Comparison of ENCODE assay signal across 9 cellular contexts in genomic region chr3:64489361-64490044, GRCh38.
DNase-seq lines count a peak whose midpoint lies in the region; ATAC-seq and TF ChIP-seq lines count a peak whose summit lies in the region.
"Had no signal": no experiment of that assay in that cellular context is flagged by ENCODE, and none has a peak within 500 bp of the region (broad histone marks: within the 10 kb centered on the region; RNA-seq: fewer than 3 reads in every experiment).

No MANE protein-coding gene starts in this region.

- peaks cover 58% of the 10 kb centered on the region for H3K4me1 Mint-ChIP-seq in endodermal cell
- peaks cover 0 to 4% (median 0%) of the 10 kb centered on the region in 4 donors for H3K4me1 Mint-ChIP-seq in naive thymus-derived CD8-positive, alpha-beta T cell

- H3K36me3 ChIP-seq in endodermal cell (ENCODE audit: control insufficient read depth, insufficient read depth, low read length) (no peaks in the 10 kb centered on the region), neural cell (ENCODE audit: insufficient read depth, low read length) (no peaks in the 10 kb centered on the region), brain microvascular endothelial cell (replicated peaks) (no peaks in the 10 kb centered on the region)

- in situ Hi-C loops in brain microvascular endothelial cell (cut with HindIII; ENCODE audit: low pct_ligation_motif_present, low sequenced_read_pairs) = no loop called here

- no peaks in the 10 kb centered on the region for H3K9me3 Mint-ChIP-seq in endodermal cell
- H3K9me3 Mint-ChIP-seq in naive thymus-derived CD8-positive, alpha-beta T cell = no peaks in the 10 kb centered on the region

- TF ChIP-seq CTCF in endodermal cell (conservative IDR thresholded peaks at IDR 0.05) (no peak), neural cell (IDR thresholded peaks at IDR 0.05; ENCODE audit: poor library complexity, severe bottlenecking) (no peak), brain microvascular endothelial cell (IDR thresholded peaks at IDR 0.05; ENCODE audit: low read depth, low read length, missing control alignments) (no peak)

- TF ChIP-seq EP300 in neural cell (conservative IDR thresholded peaks at IDR 0.05; ENCODE audit: poor library complexity, severe bottlenecking) = peak; percentile 44

- H2AFZ ChIP-seq in neural cell (ENCODE audit: low read depth, low read length) = peak overlapping the region; percentile 56

- H3K4me2 ChIP-seq in neural cell (ENCODE audit: low read length) = peak overlapping the region; percentile 76

- POLR2A ChIA-PET in naive thymus-derived CD8-positive, alpha-beta T cell (lab: Charles Lee) = no interaction called here

- no peaks in the 10 kb centered on the region for H3K9me3 ChIP-seq in endodermal cell (ENCODE audit: control insufficient read depth, low read length)
- H3K9me3 ChIP-seq in neural cell (ENCODE audit: low read length) = no peaks in the 10 kb centered on the region

- 21 to 50% methylated on average over 6 to 23 of the region's 23 CpGs for WGBS in endodermal cell (ENCODE audit: insufficient coverage in 1 of 2, insufficient read length in 1 of 2), 2 experiments

- peak overlapping the region; percentile 62 for H3K27ac ChIP-seq in endodermal cell (ENCODE audit: low read depth, low read length)
- H3K27ac ChIP-seq in neural cell (ENCODE audit: low read length) = peak overlapping the region; percentile 97
- no peak overlapping the region for H3K27ac ChIP-seq in brain microvascular endothelial cell

- no peaks in the 10 kb centered on the region for H3F3A ChIP-seq in neural cell (ENCODE audit: insufficient read depth, low read length, poor library complexity, severe bottlenecking)

- no peak overlapping the region for H3K9ac ChIP-seq in endodermal cell (ENCODE audit: extremely low read depth, low read length, poor library complexity, severe bottlenecking)
- H3K9ac ChIP-seq in neural cell (ENCODE audit: low read length) = peak overlapping the region; percentile 74

- peak overlapping the region; percentile 43 for H3K4me3 Mint-ChIP-seq in endodermal cell
- no peak overlapping the region for H3K4me3 Mint-ChIP-seq in naive thymus-derived CD8-positive, alpha-beta T cell

- peaks cover 4% of the 10 kb centered on the region for H3K27me3 Mint-ChIP-seq in endodermal cell (ENCODE audit: insufficient read depth)
- H3K27me3 Mint-ChIP-seq in naive thymus-derived CD8-positive, alpha-beta T cell = peaks cover 35 to 86% (median 56%) of the 10 kb centered on the region in 5 donors

- H3K36me3 Mint-ChIP-seq in endodermal cell (ENCODE audit: low read depth) = no peaks in the 10 kb centered on the region
- no peaks in the 10 kb centered on the region for H3K36me3 Mint-ChIP-seq in naive thymus-derived CD8-positive, alpha-beta T cell

- H3K27me3 ChIP-seq in endodermal cell (ENCODE audit: control insufficient read depth, insufficient read depth, low read length, poor library complexity, severe bottlenecking) (no peaks in the 10 kb centered on the region), neural cell (ENCODE audit: insufficient read depth, low read depth, low read length) (no peaks in the 10 kb centered on the region), brain microvascular endothelial cell (replicated peaks) (peaks cover 6% of the 10 kb centered on the region)

- no peak for ATAC-seq in GM21786 (IDR thresholded peaks at IDR 0.05; ENCODE audit: unreplicated experiment)
- no peak for ATAC-seq in HG02642 (IDR thresholded peaks at IDR 0.05; ENCODE audit: poor library complexity, unreplicated experiment)
- ATAC-seq in naive thymus-derived CD8-positive, alpha-beta T cell = no peak

- no peaks in the 10 kb centered on the region for H3K9me2 ChIP-seq in neural cell (ENCODE audit: insufficient read depth, low read length)

- no peaks in the 10 kb centered on the region for H3K79me2 ChIP-seq in neural cell (replicated peaks; ENCODE audit: insufficient read depth, low read length)

- no peaks in the 10 kb centered on the region for H4K20me1 ChIP-seq in neural cell (ENCODE audit: insufficient read depth)

- H3K4me3 ChIP-seq in endodermal cell (ENCODE audit: low read length) (peak overlapping the region; percentile 47), neural cell (ENCODE audit: low read length) (peak overlapping the region; percentile 55), brain microvascular endothelial cell (ENCODE audit: low read depth, low read length) (no peak overlapping the region)

- DNase-seq in DMS153 (lab: John Stamatoyannopoulos, UW) (peak; percentile 53), NCI-H2107 treated with DMSO at 0.1 percent for 48 hours (lab: John Stamatoyannopoulos, UW; ENCODE audit: unreplicated experiment) (peak; percentile 11), endodermal cell (peak; percentile 96), brain microvascular endothelial cell (no peak)
- no peak for DNase-seq in naive thymus-derived CD8-positive, alpha-beta T cell
- DNase-seq: activated CD4-positive, CD25-positive, alpha-beta regulatory T cell treated with anti-CD3 and anti-CD28 coated beads, Interleukin-2, amount 50 U/mL, for 72 hours had no signal

- peaks cover 29% of the 10 kb centered on the region for H3K4me1 ChIP-seq in endodermal cell (ENCODE audit: control insufficient read depth, insufficient read depth, low read length)

- H3K27ac Mint-ChIP-seq in endodermal cell = peak overlapping the region; percentile 74
- H3K27ac Mint-ChIP-seq in naive thymus-derived CD8-positive, alpha-beta T cell = no peak overlapping the region

- TF ChIP-seq RAD21 in neural cell (conservative IDR thresholded peaks at IDR 0.05) = peak; percentile 34

TF ChIP-seq in neural cell, 6 proteins besides CTCF, POLR2A, EP300 and RAD21:
- TF ChIP-seq SMC3 (conservative IDR thresholded peaks at IDR 0.05; ENCODE audit: poor library complexity) = peak; percentile 26
- peak; percentile 25 for TF ChIP-seq MXI1 (conservative IDR thresholded peaks at IDR 0.05; ENCODE audit: poor library complexity, severe bottlenecking)
- TF ChIP-seq EZH2 (IDR thresholded peaks at IDR 0.05; ENCODE audit: borderline replicate concordance, insufficient read depth, low read length, poor library complexity, severe bottlenecking) = no peak
- peak; percentile 63 for TF ChIP-seq POLR2AphosphoS5 (IDR thresholded peaks at IDR 0.05)
- TF ChIP-seq REST (IDR thresholded peaks at IDR 0.05; ENCODE audit: borderline replicate concordance) = peak; percentile 55
- TF ChIP-seq TAF1 (IDR thresholded peaks at IDR 0.05; ENCODE audit: low read depth) = no peak

Comparison
In these comparisons a context has a peak if more than half of its experiments do, and no peak if none do; other contexts are left out.
1. DNase-seq: peak in DMS153 (single experiment), NCI-H2107 treated with DMSO at 0.1 percent for 48 hours (single experiment) and endodermal cell (single experiment); none in naive thymus-derived CD8-positive, alpha-beta T cell (0 of 10) and brain microvascular endothelial cell (single experiment).